In genomic region chr5:11013793-11014192, GRCh38 we compare ENCODE assay signal across 24 cellular contexts.
"Had no signal": no experiment of that assay in that cellular context is flagged by ENCODE, and none has a peak within 500 bp of the region (broad histone marks: within the 10 kb centered on the region; RNA-seq: fewer than 3 reads in every experiment).

No MANE protein-coding gene starts in this region.

- H3K9me3 ChIP-seq: Peyer's patch had no signal

- DNase-seq: activated B cell treated with CpG ODN at 0.5 μM for 24 hours; activated CD4-positive, alpha-beta T cell treated with anti-CD3 and anti-CD28 coated beads for 1 hour; activated CD4-positive, alpha-beta T cell treated with anti-CD3 and anti-CD28 coated beads, Interleukin-2, amount 10 ng/mL, durations not matched to agents 24 days and 14 days; activated CD4-positive, alpha-beta T cell treated with anti-CD3 and anti-CD28 coated beads, Interleukin-2, amount 50 U/mL, for 48 hours; activated CD8-positive, alpha-beta memory T cell treated with anti-CD3 and anti-CD28 coated beads, Interleukin-2, amount 10 ng/mL, durations not matched to agents 7 days and 5 days; activated effector memory CD4-positive, alpha-beta T cell treated with Interleukin-2 at 50 U/mL for 16 hours; activated naive CD4-positive, alpha-beta T cell; activated T-cell treated with anti-CD3 and anti-CD28 coated beads, Interleukin-2, amount 50 U/mL, for 24 hours; aorta; Karpas-422; NCI-H1092; NCI-H1930; NCI-H2171; NCI-H226; NCI-H526 treated with DMSO at 0.1 percent for 48 hours; NK-92 treated with Interleukin-12 subunit alpha and Interleukin-12 subunit beta, amount 100 ng/mL, for 24 hours; Peyer's patch; SHP77 treated with DMSO at 0.1 percent for 48 hours had no signal

- H3K27me3 ChIP-seq: Peyer's patch had no signal

- H3K4me1 ChIP-seq: Peyer's patch had no signal

- H3K36me3 Mint-ChIP-seq: activated CD8-positive, alpha-beta memory T cell treated with anti-CD3 and anti-CD28 coated beads, Interleukin-2, amount 10 ng/mL, durations not matched to agents 7 days and 5 days; activated naive CD4-positive, alpha-beta T cell treated with anti-CD3 and anti-CD28 coated beads, Interleukin-2, amount 50 U/mL, for 24 hours had no signal

- H3K27ac Mint-ChIP-seq: activated B cell treated with CpG ODN at 0.5 μM for 24 hours; activated CD4-positive, alpha-beta T cell treated with anti-CD3 and anti-CD28 coated beads, Interleukin-2, amount 10 ng/mL, durations not matched to agents 24 days and 14 days; activated CD8-positive, alpha-beta memory T cell treated with anti-CD3 and anti-CD28 coated beads, Interleukin-2, amount 10 ng/mL, durations not matched to agents 7 days and 5 days; activated naive CD4-positive, alpha-beta T cell treated with anti-CD3 and anti-CD28 coated beads, Interleukin-2, amount 50 U/mL, for 24 hours; activated T-cell treated with anti-CD3 and anti-CD28 coated beads, Interleukin-2, amount 50 U/mL, for 24 hours; activated T-helper 1 cell treated with anti-CD3 and anti-CD28 coated beads, Interleukin-12 subunit alpha, Interleukin-12 subunit beta, Interleukin-2, Interleukin-4 antibody, amounts not matched to agents 30 ng/mL and 10 ng/mL and 1 ng/mL, durations not matched to agents 14 hours and 24 hours and 36 hours; T-helper 1 cell treated with Interleukin-12 subunit alpha and Interleukin-12 subunit beta and Interleukin-4 antibody, amounts not matched to agents 30 μg/mL and 1 μg/mL, for 36 hours had no signal

- ATAC-seq: activated CD8-positive, alpha-beta memory T cell treated with anti-CD3 and anti-CD28 coated beads, Interleukin-2, amount 10 ng/mL, durations not matched to agents 7 days and 5 days; K562 had no signal

- H3K27ac ChIP-seq: Peyer's patch, RWPE1 had no signal

- H3K27me3 Mint-ChIP-seq: activated CD4-positive, alpha-beta T cell treated with anti-CD3 and anti-CD28 coated beads, Interleukin-2, amount 10 ng/mL, durations not matched to agents 24 days and 14 days; activated naive CD4-positive, alpha-beta T cell treated with anti-CD3 and anti-CD28 coated beads, Interleukin-2, amount 50 U/mL, for 24 hours; central memory CD8-positive, alpha-beta T cell had no signal

- H3K9me3 Mint-ChIP-seq: activated B cell treated with CpG ODN at 0.5 μM for 24 hours; activated CD4-positive, alpha-beta T cell treated with anti-CD3 and anti-CD28 coated beads, Interleukin-2, amount 10 ng/mL, durations not matched to agents 24 days and 14 days; activated naive CD4-positive, alpha-beta T cell treated with anti-CD3 and anti-CD28 coated beads, Interleukin-2, amount 50 U/mL, for 24 hours; activated T-cell treated with anti-CD3 and anti-CD28 coated beads, Interleukin-2, amount 50 U/mL, for 24 hours; activated T-helper 1 cell treated with anti-CD3 and anti-CD28 coated beads, Interleukin-12 subunit alpha, Interleukin-12 subunit beta, Interleukin-2, Interleukin-4 antibody, amounts not matched to agents 30 ng/mL and 10 ng/mL and 1 ng/mL, durations not matched to agents 14 hours and 24 hours and 36 hours; central memory CD8-positive, alpha-beta T cell; T-helper 1 cell treated with Interleukin-12 subunit alpha and Interleukin-12 subunit beta and Interleukin-4 antibody, amounts not matched to agents 30 μg/mL and 1 μg/mL, for 36 hours had no signal

- H3K4me3 Mint-ChIP-seq: activated B cell treated with CpG ODN at 0.5 μM for 24 hours; activated CD4-positive, alpha-beta T cell treated with anti-CD3 and anti-CD28 coated beads, Interleukin-2, amount 10 ng/mL, durations not matched to agents 24 days and 14 days; activated CD8-positive, alpha-beta memory T cell treated with anti-CD3 and anti-CD28 coated beads, Interleukin-2, amount 10 ng/mL, durations not matched to agents 7 days and 5 days; activated naive CD4-positive, alpha-beta T cell treated with anti-CD3 and anti-CD28 coated beads, Interleukin-2, amount 50 U/mL, for 24 hours; activated T-cell treated with anti-CD3 and anti-CD28 coated beads, Interleukin-2, amount 50 U/mL, for 24 hours; activated T-helper 1 cell treated with anti-CD3 and anti-CD28 coated beads, Interleukin-12 subunit alpha, Interleukin-12 subunit beta, Interleukin-2, Interleukin-4 antibody, amounts not matched to agents 30 ng/mL and 10 ng/mL and 1 ng/mL, durations not matched to agents 14 hours and 24 hours and 36 hours; central memory CD8-positive, alpha-beta T cell; T-helper 1 cell treated with Interleukin-12 subunit alpha and Interleukin-12 subunit beta and Interleukin-4 antibody, amounts not matched to agents 30 μg/mL and 1 μg/mL, for 36 hours had no signal

- H3K4me1 Mint-ChIP-seq: activated B cell treated with CpG ODN at 0.5 μM for 24 hours; activated CD4-positive, alpha-beta T cell treated with anti-CD3 and anti-CD28 coated beads, Interleukin-2, amount 10 ng/mL, durations not matched to agents 24 days and 14 days; activated CD8-positive, alpha-beta memory T cell treated with anti-CD3 and anti-CD28 coated beads, Interleukin-2, amount 10 ng/mL, durations not matched to agents 7 days and 5 days; activated naive CD4-positive, alpha-beta T cell treated with anti-CD3 and anti-CD28 coated beads, Interleukin-2, amount 50 U/mL, for 24 hours; central memory CD8-positive, alpha-beta T cell had no signal

- H3K36me3 ChIP-seq: Peyer's patch had no signal

- H3K4me3 ChIP-seq: K562, Peyer's patch had no signal
